ENCODE assay signal across 29 cellular contexts in genomic region chr4:79788884-79789283, GRCh38.
"Had no signal": no experiment of that assay in that cellular context is flagged by ENCODE, and none has a peak within 500 bp of the region (broad histone marks: within the 10 kb centered on the region; RNA-seq: fewer than 3 reads in every experiment).

No MANE protein-coding gene starts in this region.

- H3K4me3 Mint-ChIP-seq: activated B cell treated with CpG ODN at 0.5 μM for 24 hours; activated CD8-positive, alpha-beta T cell treated with anti-CD3 and anti-CD28 coated beads for 36 hours; activated naive CD4-positive, alpha-beta T cell treated with anti-CD3 and anti-CD28 coated beads, Interleukin-2, amount 10 ng/mL, durations not matched to agents 7 days and 5 days; activated naive CD8-positive, alpha-beta T cell treated with anti-CD3 and anti-CD28 coated beads, Interleukin-2, amount 10 ng/mL, durations not matched to agents 7 days and 5 days; activated T-cell treated with anti-CD3 and anti-CD28 coated beads, Interleukin-2, amount 50 U/mL, for 4 hours; activated T-helper 1 cell treated with anti-CD3 and anti-CD28 coated beads, Interleukin-12 subunit alpha, Interleukin-12 subunit beta, Interleukin-2, Interleukin-4 antibody, amounts not matched to agents 30 ng/mL and 10 ng/mL and 1 ng/mL, durations not matched to agents 14 hours and 24 hours and 36 hours; brain had no signal

- H3K4me1 ChIP-seq: ascending aorta, breast epithelium, colonic mucosa had no signal

- H3K27ac Mint-ChIP-seq: activated B cell treated with CpG ODN at 0.5 μM for 24 hours; activated CD8-positive, alpha-beta T cell treated with anti-CD3 and anti-CD28 coated beads for 36 hours; activated naive CD4-positive, alpha-beta T cell treated with anti-CD3 and anti-CD28 coated beads, Interleukin-2, amount 10 ng/mL, durations not matched to agents 7 days and 5 days; activated naive CD4-positive, alpha-beta T cell treated with anti-CD3 and anti-CD28 coated beads, Interleukin-2, amount 50 U/mL, for 72 hours; activated naive CD8-positive, alpha-beta T cell treated with anti-CD3 and anti-CD28 coated beads, Interleukin-2, amount 10 ng/mL, durations not matched to agents 7 days and 5 days; activated T-helper 1 cell treated with anti-CD3 and anti-CD28 coated beads, Interleukin-12 subunit alpha, Interleukin-12 subunit beta, Interleukin-2, Interleukin-4 antibody, amounts not matched to agents 30 ng/mL and 10 ng/mL and 1 ng/mL, durations not matched to agents 14 hours and 24 hours and 36 hours; brain had no signal

- DNase-seq: activated B cell treated with CpG ODN at 0.5 μM for 24 hours; activated CD4-positive, alpha-beta T cell treated with anti-CD3 and anti-CD28 coated beads for 48 hours; activated CD4-positive, alpha-beta T cell treated with anti-CD3 and anti-CD28 coated beads, Interleukin-2, amount 50 U/mL, for 1 hour; activated CD4-positive, alpha-beta T cell treated with anti-CD3 and anti-CD28 coated beads, Interleukin-2, amount 50 U/mL, for 48 hours; activated CD8-positive, alpha-beta memory T cell treated with anti-CD3 and anti-CD28 coated beads for 24 hours; activated CD8-positive, alpha-beta T cell treated with anti-CD3 and anti-CD28 coated beads for 36 hours; activated gamma-delta T cell; activated naive CD4-positive, alpha-beta T cell; activated naive CD4-positive, alpha-beta T cell treated with anti-CD3 and anti-CD28 coated beads, Interleukin-2, amount 10 ng/mL, durations not matched to agents 7 days and 5 days; activated naive CD8-positive, alpha-beta T cell treated with anti-CD3 and anti-CD28 coated beads, Interleukin-2, amount 10 ng/mL, durations not matched to agents 7 days and 5 days; activated T-cell treated with anti-CD3 and anti-CD28 coated beads, Interleukin-2, amount 50 U/mL, for 4 hours; central memory CD4-positive, alpha-beta T cell; cerebellar nuclear complex; colonic mucosa; effector CD8-positive, alpha-beta T cell; foreskin fibroblast; head of caudate nucleus; hippocampal formation; T-helper 9 cell; WERI-Rb-1 had no signal

- H3K4me1 Mint-ChIP-seq: activated B cell treated with CpG ODN at 0.5 μM for 24 hours; activated naive CD4-positive, alpha-beta T cell treated with anti-CD3 and anti-CD28 coated beads, Interleukin-2, amount 10 ng/mL, durations not matched to agents 7 days and 5 days; activated naive CD8-positive, alpha-beta T cell treated with anti-CD3 and anti-CD28 coated beads, Interleukin-2, amount 10 ng/mL, durations not matched to agents 7 days and 5 days; brain had no signal

- H3K27me3 ChIP-seq: ascending aorta, breast epithelium, cardiac muscle cell, colonic mucosa had no signal

- H3K4me3 ChIP-seq: ascending aorta, breast epithelium, cardiac muscle cell, colonic mucosa had no signal

- ATAC-seq: activated CD4-positive, CD25-positive, alpha-beta regulatory T cell treated with anti-CD3 and anti-CD28 coated beads, Interleukin-2, amount 50 U/mL, for 24 hours; activated CD8-positive, alpha-beta T cell treated with anti-CD3 and anti-CD28 coated beads for 36 hours; activated naive CD4-positive, alpha-beta T cell treated with anti-CD3 and anti-CD28 coated beads, Interleukin-2, amount 50 U/mL, for 72 hours; activated T-cell treated with anti-CD3 and anti-CD28 coated beads, Interleukin-2, amount 50 U/mL, for 4 hours; esophagus mucosa had no signal

- H3K27ac ChIP-seq: ascending aorta, breast epithelium, cardiac muscle cell, colonic mucosa, WERI-Rb-1 had no signal

- H3K36me3 ChIP-seq: ascending aorta, breast epithelium, cardiac muscle cell, colonic mucosa, WERI-Rb-1 had no signal

- H3K27me3 Mint-ChIP-seq: activated B cell treated with CpG ODN at 0.5 μM for 24 hours; activated CD8-positive, alpha-beta T cell treated with anti-CD3 and anti-CD28 coated beads for 36 hours; activated naive CD4-positive, alpha-beta T cell treated with anti-CD3 and anti-CD28 coated beads, Interleukin-2, amount 10 ng/mL, durations not matched to agents 7 days and 5 days; activated naive CD8-positive, alpha-beta T cell treated with anti-CD3 and anti-CD28 coated beads, Interleukin-2, amount 10 ng/mL, durations not matched to agents 7 days and 5 days had no signal

- H3K36me3 Mint-ChIP-seq: activated naive CD4-positive, alpha-beta T cell treated with anti-CD3 and anti-CD28 coated beads, Interleukin-2, amount 10 ng/mL, durations not matched to agents 7 days and 5 days; activated naive CD8-positive, alpha-beta T cell treated with anti-CD3 and anti-CD28 coated beads, Interleukin-2, amount 10 ng/mL, durations not matched to agents 7 days and 5 days; brain had no signal

- H3K9me3 ChIP-seq: ascending aorta, colonic mucosa had no signal

- FAIRE-seq: frontal cortex had no signal
